Comparison of ENCODE assay signal across 15 cellular contexts in genomic region chr12:112239020-112239419, GRCh38.
DNase-seq lines count a peak whose midpoint lies in the region; ATAC-seq, FAIRE-seq and TF ChIP-seq lines count a peak whose summit lies in the region.
"Had no signal": no experiment of that assay in that cellular context is flagged by ENCODE, and none has a peak within 500 bp of the region (broad histone marks: within the 10 kb centered on the region; RNA-seq: fewer than 3 reads in every experiment).

No MANE protein-coding gene starts in this region.

- H3K4me1 ChIP-seq in HepG2 (ENCODE audit: insufficient read depth, low read length), result peaks cover 7% of the 10 kb centered on the region; the same call in 1 of the 2 replicates

- ATAC-seq in HepG2 (peak; percentile 68), GM21390 (IDR thresholded peaks at IDR 0.05; ENCODE audit: unreplicated experiment) (no peak)
- ATAC-seq: CD8-positive, alpha-beta T cell; HCT116 had no signal

- no peak overlapping the region for H3K4me2 ChIP-seq in HepG2 (ENCODE audit: low read depth, low read length)

- no peaks in the 10 kb centered on the region for H4K20me1 ChIP-seq in HepG2 (ENCODE audit: insufficient read depth, low read length)

- no peak overlapping the region for H3K9ac ChIP-seq in HepG2 (ENCODE audit: insufficient read depth, low read depth, low read length)
- H3K9ac ChIP-seq: GM23248 had no signal

- WGBS in HepG2 (ENCODE audit: low lambda C conversion rate), result 53% methylated on average over 7 of the region's 7 CpGs

- TF ChIP-seq CTCF in HepG2 (CRISPR knock-in tag; IDR thresholded peaks at IDR 0.05), result no peak

- no peaks in the 10 kb centered on the region for H3K27me3 ChIP-seq in HepG2 (ENCODE audit: control insufficient read depth in 1 of 2, insufficient read depth in 2 of 2, low read length in 2 of 2)

- no peak for FAIRE-seq in HepG2 (lab: Jason Lieb, UNC)
- FAIRE-seq: A204.1, GM18507, H54 had no signal

- in situ Hi-C loops in G401 (cut with HindIII; ENCODE audit: low sequenced_read_pairs), result no loop called here
- in situ Hi-C loops in HepG2 (cut with HindIII; ENCODE audit: extremely low pct_ligation_motif_present, low pct_unique_long_range_greater_than_20kb), result no loop called here

- TF ChIP-seq EP300 in HepG2 (IDR thresholded peaks at IDR 0.05; ENCODE audit: low read depth in 2 of 2, low read length in 2 of 2), result no peak
- no peak for TF ChIP-seq EP300 in HepG2 (CRISPR knock-in tag; IDR thresholded peaks at IDR 0.05; ENCODE audit: borderline replicate concordance)

- H3K36me3 ChIP-seq in HepG2 (replicated peaks in 1 of 2; ENCODE audit: control insufficient read depth in 1 of 2, insufficient read depth in 2 of 2, low read length in 2 of 2), result peaks cover 13 to 47% of the 10 kb centered on the region in 2 experiments

- TF ChIP-seq POLR2A in HepG2 (IDR thresholded peaks at IDR 0.05; ENCODE audit: insufficient read depth in 1 of 2, low read depth in 2 of 2, low read length in 2 of 2), result no peak

- H2AFZ ChIP-seq in HepG2 (ENCODE audit: low read length), result no peak overlapping the region
- H2AFZ ChIP-seq: GM23248 had no signal

- POLR2A ChIA-PET in HepG2 (lab: Yijun Ruan, JAX), result no interaction called here

- H3K4me3 ChIP-seq in HepG2 (replicated peaks in 1 of 3; ENCODE audit: insufficient read depth in 1 of 3, low read depth in 2 of 3, low read length in 3 of 3), result no peak overlapping the region
- H3K4me3 ChIP-seq: GM23248 had no signal

- TF ChIP-seq RAD21 in HepG2 (CRISPR knock-in tag; IDR thresholded peaks at IDR 0.05), result no peak

- no peaks in the 10 kb centered on the region for H3K9me3 ChIP-seq in HepG2 (ENCODE audit: low read length)

- BruUV-seq in HepG2 (replicated peaks; lab: Mats Ljungman, UMichigan), result no TSS peak

- H3K27ac ChIP-seq in HepG2 (ENCODE audit: extremely low read length, insufficient read depth, low read length), result peak overlapping the region; percentile 9
- H3K27ac ChIP-seq: GM23248 had no signal

- CTCF ChIA-PET in HepG2 (lab: Yijun Ruan, JAX; ENCODE audit: low intra/inter-chr PET ratio, low total read pairs), result no interaction called here

- peak; percentile 96 for DNase-seq in G401 (ENCODE audit: low spot score)
- peak; percentile 62 to 95 for DNase-seq in cerebellar nuclear complex (lab: John Stamatoyannopoulos, UW)
- DNase-seq in HepG2 (ENCODE audit: low spot score), result peak; percentile 16
- DNase-seq in pons (ENCODE audit: low spot score), result peak; percentile 64
- DNase-seq in stimulated activated CD4-positive, alpha-beta T cell treated with anti-CD3 and anti-CD28 coated beads, Interleukin-4, amount 100 ng/mL, for 1 hour, result no peak
- no peak for DNase-seq in Kasumi-1 (lab: John Stamatoyannopoulos, UW)
- no peak for DNase-seq in NCI-H146 (lab: John Stamatoyannopoulos, UW)
- DNase-seq: CD8-positive, alpha-beta T cell; COR-L47; GM23248 had no signal

- no peaks in the 10 kb centered on the region for H3K79me2 ChIP-seq in HepG2 (ENCODE audit: insufficient read depth, low read length)

- intact Hi-C loops in HepG2 (cut with micrococcal nuclease; ENCODE audit: unreplicated experiment), result no loop called here

TF ChIP-seq in HepG2, 621 proteins besides CTCF, POLR2A, EP300 and RAD21:
- TF ChIP-seq ELF1 (CRISPR knock-in tag; IDR thresholded peaks at IDR 0.05), result no peak
- peak; percentile 90 for TF ChIP-seq ZBTB38 (CRISPR knock-in tag; IDR thresholded peaks at IDR 0.05)
- no peak for TF ChIP-seq RARA (CRISPR knock-in tag; IDR thresholded peaks at IDR 0.05)
- TF ChIP-seq SNAI1 (CRISPR knock-in tag; IDR thresholded peaks at IDR 0.05; ENCODE audit: borderline replicate concordance), result no peak
- no peak for TF ChIP-seq RARG (CRISPR knock-in tag; IDR thresholded peaks at IDR 0.05; ENCODE audit: low read depth)
- TF ChIP-seq KLF11 (CRISPR knock-in tag; IDR thresholded peaks at IDR 0.05), result no peak
- TF ChIP-seq ZMYM4 (CRISPR knock-in tag; IDR thresholded peaks at IDR 0.05), result peak; percentile 15; the same call in 1 of the 2 replicates
- no peak for TF ChIP-seq RFX1 (IDR thresholded peaks at IDR 0.05)
- no peak for TF ChIP-seq CBFB (CRISPR knock-in tag; IDR thresholded peaks at IDR 0.05)
- TF ChIP-seq CEBPB (IDR thresholded peaks at IDR 0.05; ENCODE audit: borderline replicate concordance, low read depth, low read length), result peak; percentile 43; the same call in 1 of the 2 replicates
- TF ChIP-seq HINFP (CRISPR knock-in tag; IDR thresholded peaks at IDR 0.05; ENCODE audit: low read depth), result no peak
- peak; percentile 14; the same call in 1 of the 2 replicates for TF ChIP-seq CEBPG (CRISPR knock-in tag; IDR thresholded peaks at IDR 0.05)
- no peak for TF ChIP-seq ZNF142 (CRISPR knock-in tag; IDR thresholded peaks at IDR 0.05)
- no peak for TF ChIP-seq ZNF33A (CRISPR knock-in tag; IDR thresholded peaks at IDR 0.05; ENCODE audit: borderline replicate concordance)
- TF ChIP-seq NFKB2 (CRISPR knock-in tag; IDR thresholded peaks at IDR 0.05; ENCODE audit: borderline replicate concordance), result no peak
- 0 out of 2 replicates have a peak, but pooled peaks have one; percentile 13 for TF ChIP-seq HNF4A (CRISPR knock-in tag; IDR thresholded peaks at IDR 0.05)
- TF ChIP-seq HOXA3 (CRISPR knock-in tag; IDR thresholded peaks at IDR 0.05), result peak; percentile 21; the same call in 1 of the 2 replicates
- TF ChIP-seq ZNF33B (CRISPR knock-in tag; IDR thresholded peaks at IDR 0.05), result no peak

Comparison
In these comparisons a context has a peak if more than half of its experiments do, and no peak if none do; other contexts are left out.
1. DNase-seq: peak in G401 (single experiment), cerebellar nuclear complex (2 of 2), HepG2 (single experiment) and pons (single experiment); none in stimulated activated CD4-positive, alpha-beta T cell treated with anti-CD3 and anti-CD28 coated beads, Interleukin-4, amount 100 ng/mL, for 1 hour (single experiment), Kasumi-1 (0 of 2) and NCI-H146 (single experiment).